8 cellular contexts compared by ENCODE assay signal in genomic region chr6:42452171-42453026, GRCh38. TPM values are rescaled to one million over a fixed set of nuclear protein-coding genes. Genes with fewer than 3 reads are reported as not detected.
DNase-seq lines count a peak whose midpoint lies in the region; ATAC-seq and TF ChIP-seq lines count a peak whose summit lies in the region.

No MANE protein-coding gene starts in this region.

- H4K20me1 ChIP-seq in DOHH2 (ENCODE audit: control insufficient read depth, insufficient read depth, low read depth, low read length) (peaks cover 16% of the 10 kb centered on the region; the same call in 1 of the 2 replicates), GM23338 (replicated peaks; ENCODE audit: insufficient read depth) (peaks cover 11% of the 10 kb centered on the region; the same call in 1 of the 2 replicates)

- H3K27ac Mint-ChIP-seq in GM23338: peak overlapping the region; percentile 95

- H3K9me2 ChIP-seq in DOHH2 (replicated peaks; ENCODE audit: control insufficient read depth, low read length) (no peaks in the 10 kb centered on the region), GM23338 (ENCODE audit: insufficient read depth) (no peaks in the 10 kb centered on the region)

- H3K4me3 ChIP-seq in DOHH2 (ENCODE audit: low read length) (peak overlapping the region; percentile 93), GM23338 (peak overlapping the region; percentile 97), retinal pigment epithelial cell (ENCODE audit: low read length) (peak overlapping the region; percentile 83)

- peak overlapping the region; percentile 98 for H3K4me3 Mint-ChIP-seq in GM23338

- DNase-seq in GM23338 (ENCODE audit: low spot score) (no peak), NAMALWA (ENCODE audit: low spot score) (peak; percentile 82), T-helper 1 cell (peak; percentile 11 to 63 (median 28)), astrocyte of the hippocampus (ENCODE audit: low read depth, low spot score) (peak; percentile 85), hepatic stellate cell (ENCODE audit: low spot score) (peak; percentile 73), retinal pigment epithelial cell (ENCODE audit: low read depth) (peak; percentile 56), GOT3 (lab: John Stamatoyannopoulos, UW) (no peak)

- peak overlapping the region; percentile 45; the same call in 1 of the 2 replicates for H2AFZ ChIP-seq in GM23338

- H3K27ac ChIP-seq in DOHH2 (ENCODE audit: low read depth, low read length) (peak overlapping the region; percentile 86), GM23338 (ENCODE audit: low read depth) (peak overlapping the region; percentile 98)

- ATAC-seq in GM23338: peak; percentile 36

- peaks cover 15% of the 10 kb centered on the region for H3F3A ChIP-seq in DOHH2 (ENCODE audit: control insufficient read depth, insufficient read depth)
- peaks cover 14% of the 10 kb centered on the region; the same call in 1 of the 2 replicates for H3F3A ChIP-seq in GM23338 (replicated peaks; ENCODE audit: low read depth)

- H3K4me1 Mint-ChIP-seq in GM23338: peaks cover 54% of the 10 kb centered on the region

- no peaks in the 10 kb centered on the region; the same call in 2 of the 3 replicates for H3K9me3 Mint-ChIP-seq in GM23338

- TF ChIP-seq CTCF in DOHH2 (IDR thresholded peaks at IDR 0.05; ENCODE audit: low read depth, low read length, poor library complexity, severe bottlenecking): no peak
- no peak for TF ChIP-seq CTCF in GM23338 (conservative IDR thresholded peaks at IDR 0.05; ENCODE audit: low read depth in 2 of 2)
- TF ChIP-seq CTCF in retinal pigment epithelial cell (conservative IDR thresholded peaks at IDR 0.05; ENCODE audit: low read depth, low read length): no peak

- peaks cover 38% of the 10 kb centered on the region for H3K36me3 ChIP-seq in DOHH2 (ENCODE audit: control insufficient read depth, low read length)
- H3K36me3 ChIP-seq in GM23338 (ENCODE audit: insufficient read depth): no peaks in the 10 kb centered on the region

- H3K4me2 ChIP-seq in DOHH2 (ENCODE audit: low read length): peak overlapping the region; percentile 97
- H3K4me2 ChIP-seq in GM23338: peak overlapping the region; percentile 90

- H3K27me3 ChIP-seq in DOHH2 (ENCODE audit: control insufficient read depth, low read length) (no peaks in the 10 kb centered on the region; the same call in 1 of the 2 replicates), GM23338 (ENCODE audit: insufficient read depth) (peaks cover 11% of the 10 kb centered on the region)

- H3K79me2 ChIP-seq in DOHH2 (ENCODE audit: control insufficient read depth, low read length): peaks cover 42% of the 10 kb centered on the region
- peaks cover 36% of the 10 kb centered on the region for H3K79me2 ChIP-seq in GM23338 (replicated peaks; ENCODE audit: insufficient read depth)

- H3K9me3 ChIP-seq in DOHH2 (ENCODE audit: control insufficient read depth, insufficient read depth, low read length): no peaks in the 10 kb centered on the region

- H3K4me1 ChIP-seq in DOHH2 (ENCODE audit: control insufficient read depth, low read length) (peaks cover 42% of the 10 kb centered on the region), GM23338 (ENCODE audit: insufficient read depth) (peaks cover 55% of the 10 kb centered on the region)

- H3K36me3 Mint-ChIP-seq in GM23338 (ENCODE audit: low read depth): peaks cover 11% of the 10 kb centered on the region

- peaks cover 24% of the 10 kb centered on the region for H3K27me3 Mint-ChIP-seq in GM23338 (ENCODE audit: insufficient read depth, low read depth, poor library complexity)

TF ChIP-seq in GM23338, 12 proteins besides CTCF, POLR2A, EP300 and RAD21:
- TF ChIP-seq STAT1 (IDR thresholded peaks at IDR 0.05; ENCODE audit: unreplicated experiment): no peak
- TF ChIP-seq CREB1 (CRISPR knock-in tag; IDR thresholded peaks at IDR 0.05; ENCODE audit: low read depth): 0 out of 2 replicates have a peak, but pooled peaks have one; percentile 11

RNA-seq across cellular contexts. Expression of gene TRERF1, which starts 0.7 kb away (rescaled TPM):
- 20.5 and 20.6 TPM in 2 replicates for total RNA-seq in GM23338 (2014; rRNA removed; shearing (Covaris generic))
- polyA plus RNA-seq in GM23338 (2016; fragmentation: Nextera tagmentation; extraction: Ambion mirVana): 11.1 and 11.2 TPM in 2 replicates

Comparison
In these comparisons a context has a peak if more than half of its experiments do, and no peak if none do; other contexts are left out.
1. DNase-seq: peak in NAMALWA (single experiment), T-helper 1 cell (5 of 5), astrocyte of the hippocampus (single experiment), hepatic stellate cell (single experiment) and retinal pigment epithelial cell (single experiment); none in GM23338 (single experiment) and GOT3 (single experiment).
2. Peak in every context shown above with its lines, with median percentiles within 50 percentile points of each other: H3K4me3 ChIP-seq.